Comparison of ENCODE assay signal across 19 cellular contexts in the genomic region with DNA sequence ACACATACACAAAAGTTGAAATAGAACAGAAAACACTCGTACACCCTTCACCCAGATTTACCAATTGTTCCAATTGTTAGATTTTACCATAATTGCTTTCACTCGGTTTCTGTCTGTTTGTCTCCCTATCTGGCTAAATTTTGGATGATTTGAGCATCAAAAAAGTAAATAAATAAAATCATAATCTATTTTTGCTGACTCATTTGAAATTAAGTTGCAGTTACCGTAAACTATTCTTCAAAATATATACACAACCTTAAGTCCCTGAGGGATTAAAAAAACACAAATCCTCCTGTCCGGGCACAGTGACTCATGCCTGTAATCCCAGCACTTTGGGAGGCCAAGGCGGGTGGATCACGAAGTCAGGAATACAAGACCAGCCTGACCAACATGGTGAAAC.
DNase-seq lines count a peak whose midpoint lies in the region; ATAC-seq and TF ChIP-seq lines count a peak whose summit lies in the region.
"Had no signal": no experiment of that assay in that cellular context is flagged by ENCODE, and none has a peak within 500 bp of the region (broad histone marks: within the 10 kb centered on the region; RNA-seq: fewer than 3 reads in every experiment).

No MANE protein-coding gene starts in this region.

- dilution Hi-C loops in mammary epithelial cell (cut with HindIII; ENCODE audit: low sequenced_read_pairs), result no loop called here

- CTCF ChIA-PET in MCF 10A (lab: Yijun Ruan, JAX) (no interaction called here), mammary epithelial cell (lab: Charles Lee; ENCODE audit: low non-redundant PET) (no interaction called here)

- no peaks in the 10 kb centered on the region for H3K9me3 ChIP-seq in mammary epithelial cell (replicated peaks; ENCODE audit: insufficient read depth, low read length)
- H3K9me3 ChIP-seq in WERI-Rb-1 (ENCODE audit: severe bottlenecking), result no peaks in the 10 kb centered on the region
- H3K9me3 ChIP-seq: BLaER1 treated with 17β-estradiol and CSF1 and Interleukin-3, amounts not matched to agents 10 nM and 100 nM; HAP-1 had no signal

- H3K9ac ChIP-seq in mammary epithelial cell (ENCODE audit: insufficient read depth, low read length), result no peak overlapping the region
- H3K9ac ChIP-seq: BLaER1 treated with 17β-estradiol and CSF1 and Interleukin-3, amounts not matched to agents 10 nM and 100 nM; KMS-11 had no signal

- 51% methylated on average over 6 of the region's 6 CpGs for WGBS in mammary epithelial cell (ENCODE audit: low coverage, missing lambda C conversion rate)

- POLR2A ChIA-PET in MCF 10A (lab: Yijun Ruan, JAX), result no interaction called here

- H3K27ac ChIP-seq in mammary epithelial cell (ENCODE audit: insufficient read depth, low read depth, low read length) (no peak overlapping the region), WERI-Rb-1 (no peak overlapping the region)
- H3K27ac ChIP-seq: BLaER1 treated with 17β-estradiol and CSF1 and Interleukin-3, amounts not matched to agents 10 nM and 100 nM; HL-60; KMS-11 had no signal

- intact Hi-C loops in MCF 10A (cut with micrococcal nuclease), result no loop called here
- intact Hi-C loops in mammary epithelial cell (cut with micrococcal nuclease), result no loop called here
- intact Hi-C loops in Right ventricle myocardium inferior (cut with DNase I), result no loop called here

- ATAC-seq in Right ventricle myocardium inferior, result no peak
- ATAC-seq: CD8-positive, alpha-beta T cell; GM23338 had no signal

- no peaks in the 10 kb centered on the region for H4K20me1 ChIP-seq in mammary epithelial cell (ENCODE audit: insufficient read depth, low read length)
- H4K20me1 ChIP-seq: BLaER1 treated with 17β-estradiol and CSF1 and Interleukin-3, amounts not matched to agents 10 nM and 100 nM had no signal

- peak; percentile 11 for DNase-seq in MCF 10A (ENCODE audit: unreplicated experiment)
- no peak for DNase-seq in mammary epithelial cell
- peak; percentile 23 for DNase-seq in HT1080 (ENCODE audit: low read depth)
- DNase-seq in WERI-Rb-1, result peak; percentile 14
- peak; percentile 12 for DNase-seq in fibroblast of villous mesenchyme (ENCODE audit: low read depth)
- DNase-seq in activated CD8-positive, alpha-beta memory T cell treated with anti-CD3 and anti-CD28 coated beads for 24 hours, result no peak
- DNase-seq in middle frontal gyrus (ENCODE audit: extremely low spot score, low spot score), result no peak
- DNase-seq in Right ventricle myocardium inferior (ENCODE audit: missing footprints), result no peak
- DNase-seq: 8988T; Calu3; CD8-positive, alpha-beta T cell; DMS79 treated with DMSO at 0.1 percent for 48 hours; GF-D8 had no signal

- H3K4me1 ChIP-seq in mammary epithelial cell (ENCODE audit: insufficient read depth, low read length), result no peaks in the 10 kb centered on the region
- H3K4me1 ChIP-seq: BLaER1 treated with 17β-estradiol and CSF1 and Interleukin-3, amounts not matched to agents 10 nM and 100 nM had no signal

- BruUV-seq in MCF 10A (replicated peaks; lab: Mats Ljungman, UMichigan) (no TSS peak), mammary epithelial cell (replicated peaks; lab: Mats Ljungman, UMichigan) (no TSS peak)

- H3K4me3 Mint-ChIP-seq in MCF 10A (ENCODE audit: unreplicated experiment), result no peak overlapping the region
- H3K4me3 Mint-ChIP-seq: B cell; CD8-positive, alpha-beta T cell; GM23338 had no signal

- H3K4me1 Mint-ChIP-seq in MCF 10A (ENCODE audit: insufficient read depth, unreplicated experiment), result no peaks in the 10 kb centered on the region
- H3K4me1 Mint-ChIP-seq: B cell, GM23338 had no signal

- no peaks in the 10 kb centered on the region for H3K36me3 ChIP-seq in mammary epithelial cell (ENCODE audit: insufficient read depth, low read length)
- no peaks in the 10 kb centered on the region for H3K36me3 ChIP-seq in WERI-Rb-1
- H3K36me3 ChIP-seq: BLaER1 treated with 17β-estradiol and CSF1 and Interleukin-3, amounts not matched to agents 10 nM and 100 nM; HAP-1 had no signal

- no peak overlapping the region for H2AFZ ChIP-seq in mammary epithelial cell (ENCODE audit: low read depth, low read length)
- H2AFZ ChIP-seq: GM23338 had no signal

- no peak overlapping the region for H3K27ac Mint-ChIP-seq in MCF 10A (ENCODE audit: low read depth, unreplicated experiment)
- H3K27ac Mint-ChIP-seq: B cell; CD8-positive, alpha-beta T cell; GM23338 had no signal

- no peaks in the 10 kb centered on the region for H3K27me3 Mint-ChIP-seq in MCF 10A (ENCODE audit: insufficient read depth, unreplicated experiment)

- no peak for TF ChIP-seq CTCF in MCF 10A (IDR thresholded peaks at IDR 0.05; ENCODE audit: unreplicated experiment)
- no peak for TF ChIP-seq CTCF in mammary epithelial cell (conservative IDR thresholded peaks at IDR 0.05 in 1 of 2, IDR thresholded peaks at IDR 0.05 in 1 of 2; ENCODE audit: extremely low read depth in 1 of 2, insufficient read depth in 1 of 2, low read depth in 1 of 2, low read length in 2 of 2)
- TF ChIP-seq CTCF in WERI-Rb-1 (IDR thresholded peaks at IDR 0.05; ENCODE audit: low read depth, low read length), result no peak
- no peak for TF ChIP-seq CTCF in fibroblast of villous mesenchyme (IDR thresholded peaks at IDR 0.05; ENCODE audit: insufficient read depth, low read depth, low read length)

- no peaks in the 10 kb centered on the region for H3K36me3 Mint-ChIP-seq in MCF 10A (ENCODE audit: insufficient read depth, unreplicated experiment)
- H3K36me3 Mint-ChIP-seq: CD8-positive, alpha-beta T cell had no signal

- no peak overlapping the region for H3K4me3 ChIP-seq in mammary epithelial cell (replicated peaks in 1 of 3; ENCODE audit: insufficient read depth in 1 of 3, low read depth in 2 of 3, low read length in 3 of 3)
- no peak overlapping the region for H3K4me3 ChIP-seq in WERI-Rb-1 (ENCODE audit: low read depth, low read length)
- no peak overlapping the region for H3K4me3 ChIP-seq in fibroblast of villous mesenchyme (ENCODE audit: low read depth, low read length)
- H3K4me3 ChIP-seq: BLaER1 treated with 17β-estradiol and CSF1 and Interleukin-3, amounts not matched to agents 10 nM and 100 nM; GM23338; HAP-1 had no signal

- H3K79me2 ChIP-seq in mammary epithelial cell (ENCODE audit: insufficient read depth, low read length), result no peaks in the 10 kb centered on the region

- H3K27me3 ChIP-seq in mammary epithelial cell (ENCODE audit: insufficient read depth, low read length) (no peaks in the 10 kb centered on the region), WERI-Rb-1 (ENCODE audit: insufficient read depth, low read depth, severe bottlenecking) (peaks cover 4% of the 10 kb centered on the region)
- H3K27me3 ChIP-seq: BLaER1 treated with 17β-estradiol and CSF1 and Interleukin-3, amounts not matched to agents 10 nM and 100 nM had no signal

- no peaks in the 10 kb centered on the region for H3K9me3 Mint-ChIP-seq in MCF 10A (ENCODE audit: unreplicated experiment)
- H3K9me3 Mint-ChIP-seq: CD8-positive, alpha-beta T cell; GM23338 had no signal

- in situ Hi-C loops in mammary epithelial cell (cut with MboI; ENCODE audit: low sequenced_read_pairs in 2 of 2), result no loop called here

- no peak overlapping the region for H3K4me2 ChIP-seq in mammary epithelial cell (ENCODE audit: insufficient read depth, low read depth, low read length)
- H3K4me2 ChIP-seq: BLaER1 treated with 17β-estradiol and CSF1 and Interleukin-3, amounts not matched to agents 10 nM and 100 nM; GM23338; KMS-11 had no signal

Comparison
In these comparisons a context has a peak if more than half of its experiments do, and no peak if none do; other contexts are left out.
1. DNase-seq: peak in MCF 10A (single experiment), HT1080 (single experiment), WERI-Rb-1 (single experiment) and fibroblast of villous mesenchyme (single experiment); none in mammary epithelial cell (single experiment), activated CD8-positive, alpha-beta memory T cell treated with anti-CD3 and anti-CD28 coated beads for 24 hours (single experiment), middle frontal gyrus (single experiment) and Right ventricle myocardium inferior (single experiment).